Comparison of ENCODE assay signal across 9 cellular contexts in the genomic region with DNA sequence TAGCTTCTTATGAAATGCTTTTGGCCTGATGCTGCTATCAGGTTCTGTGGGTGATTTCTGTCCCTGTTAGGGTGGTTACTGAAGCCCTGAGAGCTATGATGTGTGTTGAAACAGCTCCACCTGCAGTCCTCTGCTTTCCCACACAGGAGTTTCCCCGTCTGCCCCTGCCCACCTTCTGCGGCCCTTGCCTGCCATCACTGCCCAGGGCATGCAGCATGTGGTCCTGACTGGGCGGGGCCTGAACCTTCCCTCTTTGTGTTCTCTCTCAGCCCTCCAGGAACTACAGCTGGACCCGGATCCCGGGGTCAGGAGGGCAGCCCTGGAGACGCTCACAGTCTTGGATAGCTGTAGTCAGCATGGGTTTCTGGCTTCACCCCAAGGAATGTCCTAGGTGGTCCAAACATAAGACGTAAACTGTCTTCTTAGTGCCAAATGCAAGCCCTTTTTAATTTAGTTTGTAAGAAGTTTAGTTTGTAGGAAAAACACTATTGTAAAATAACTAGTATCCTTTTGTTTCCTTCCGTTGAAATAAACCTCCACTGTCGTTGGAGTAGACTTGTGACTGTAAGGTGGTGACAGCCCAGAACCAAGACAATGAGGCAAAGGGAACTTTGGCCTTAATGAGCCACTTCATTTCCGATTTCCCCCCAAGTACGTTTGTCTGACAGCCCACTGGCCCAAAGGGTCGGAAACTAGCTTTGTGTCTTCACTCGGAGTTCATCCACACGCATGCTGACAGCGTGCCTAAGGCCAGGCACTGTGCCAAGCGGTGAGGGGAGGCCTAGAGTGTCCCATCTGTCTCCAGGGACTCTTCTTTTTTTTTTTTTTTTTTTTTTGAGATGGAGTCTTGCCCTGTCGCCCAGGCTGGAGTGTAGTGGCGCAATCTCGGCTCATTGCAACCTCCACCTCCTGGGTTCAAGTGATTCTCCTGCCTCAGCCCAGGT. TPM values are rescaled to one million over a fixed set of nuclear protein-coding genes. Genes with fewer than 3 reads are reported as not detected.
DNase-seq lines count a peak whose midpoint lies in the region; ATAC-seq and TF ChIP-seq lines count a peak whose summit lies in the region.
"Had no signal": no experiment of that assay in that cellular context is flagged by ENCODE, and none has a peak within 500 bp of the region (broad histone marks: within the 10 kb centered on the region; RNA-seq: fewer than 3 reads in every experiment).

No MANE protein-coding gene starts in this region.

- H2BK120ac ChIP-seq in trophoblast cell (ENCODE audit: insufficient read depth, low read length, poor library complexity), result no peak overlapping the region

- H2BK5ac ChIP-seq in trophoblast cell (ENCODE audit: low read depth, low read length, poor library complexity), result no peak overlapping the region

- H3K27me3 Mint-ChIP-seq in osteocyte (ENCODE audit: unreplicated experiment), result no peaks in the 10 kb centered on the region

- H2AK5ac ChIP-seq in trophoblast cell (ENCODE audit: low read length), result no peak overlapping the region

- H4K91ac ChIP-seq in trophoblast cell (ENCODE audit: low read depth, low read length), result no peak overlapping the region

- H3K18ac ChIP-seq in trophoblast cell (ENCODE audit: low read length), result no peak overlapping the region

- peaks cover 14% of the 10 kb centered on the region for H3K4me1 Mint-ChIP-seq in osteocyte (ENCODE audit: unreplicated experiment)

- no peak overlapping the region for H3K14ac ChIP-seq in trophoblast cell (ENCODE audit: low read length)

- DNase-seq in SIG-M5 treated with dmso at 0.1 percent for 504 hours (lab: John Stamatoyannopoulos, UW; ENCODE audit: unreplicated experiment), result peak; percentile 28
- DNase-seq in SIG-M5 (lab: John Stamatoyannopoulos, UW), result no peak
- peak; percentile 78 for DNase-seq in NCI-H460 (ENCODE audit: extremely low read depth, low read depth)
- DNase-seq in dedifferentiated amniotic fluid mesenchymal stem cell (ENCODE audit: extremely low spot score), result peak; percentile 71
- no peak for DNase-seq in osteocyte (ENCODE audit: extremely low spot score, unreplicated experiment)
- DNase-seq in trophoblast cell, result no peak
- DNase-seq in NCI-H774 (lab: John Stamatoyannopoulos, UW), result no peak

- H3K9me3 ChIP-seq in trophoblast cell (ENCODE audit: insufficient read depth, low read depth, low read length), result peaks cover 3% of the 10 kb centered on the region

- no peaks in the 10 kb centered on the region for H3K79me1 ChIP-seq in trophoblast cell (ENCODE audit: low read length)

- no peak overlapping the region for H4K8ac ChIP-seq in trophoblast cell (ENCODE audit: low read depth, low read length)

- peaks cover 17 to 23% of the 10 kb centered on the region in 2 experiments for H3K36me3 ChIP-seq in trophoblast cell (ENCODE audit: control insufficient read depth in 1 of 2, insufficient read depth in 2 of 2, low read length in 2 of 2)

- no peaks in the 10 kb centered on the region for H3K27me3 ChIP-seq in trophoblast cell (ENCODE audit: insufficient read depth, low read length)

- H3K9ac ChIP-seq in trophoblast cell (ENCODE audit: low read length), result no peak overlapping the region

- TF ChIP-seq CTCF in osteocyte (IDR thresholded peaks at IDR 0.05), result peak; percentile 60

- no peak overlapping the region for H3K4ac ChIP-seq in trophoblast cell (ENCODE audit: low read depth, low read length)

- H3K4me3 ChIP-seq in trophoblast cell (ENCODE audit: low read depth, low read length), result no peak overlapping the region

- no peak overlapping the region for H2BK12ac ChIP-seq in trophoblast cell (ENCODE audit: low read length)

- H3K36me3 Mint-ChIP-seq in osteocyte (ENCODE audit: unreplicated experiment), result peaks cover 2% of the 10 kb centered on the region

- H3K9me3 Mint-ChIP-seq in osteocyte (ENCODE audit: unreplicated experiment), result no peaks in the 10 kb centered on the region

- H3K79me2 ChIP-seq in trophoblast cell (ENCODE audit: control insufficient read depth, insufficient read depth, low read length, poor library complexity), result no peaks in the 10 kb centered on the region

- WGBS in trophoblast cell (ENCODE audit: extremely low coverage, insufficient coverage, insufficient read length), result no CpG with 5 or more reads among the region's 19 CpGs

- no peak overlapping the region for H3K4me3 Mint-ChIP-seq in osteocyte (ENCODE audit: unreplicated experiment)

- H4K12ac ChIP-seq in trophoblast cell (ENCODE audit: low read depth, low read length), result no peak overlapping the region

- no peak overlapping the region for H3K4me2 ChIP-seq in trophoblast cell (ENCODE audit: low read length)

- H3K23ac ChIP-seq in trophoblast cell (ENCODE audit: low read length), result no peak overlapping the region

- H2AFZ ChIP-seq in trophoblast cell (ENCODE audit: insufficient read depth, low read length, poor library complexity), result no peak overlapping the region

- no peak overlapping the region for H3K27ac Mint-ChIP-seq in osteocyte (ENCODE audit: unreplicated experiment)

- no peak for ATAC-seq in GM18519 (IDR thresholded peaks at IDR 0.05; ENCODE audit: low FRiP score, unreplicated experiment)

- no peaks in the 10 kb centered on the region for H3K4me1 ChIP-seq in trophoblast cell (ENCODE audit: control insufficient read depth in 1 of 2, insufficient read depth in 2 of 2, low read length in 2 of 2)

- no peak overlapping the region for H3K27ac ChIP-seq in trophoblast cell (ENCODE audit: low read depth, low read length)

RNA-seq across cellular contexts. Expression of gene HJURP, which starts 21.2 kb away (rescaled TPM):
- 97.8 and 106 TPM in 2 replicates for total RNA-seq in NCI-H460 (2014; rRNA removed; shearing (Covaris generic))
- 260 and 266 TPM in 2 replicates for polyA plus RNA-seq in NCI-H460 (2014; cell fraction: nucleus; rRNA removed)
- 7.7 and 7.9 TPM in 2 replicates for total RNA-seq in osteocyte
- polyA plus RNA-seq in trophoblast cell (2013), result 21.0 and 22.2 TPM in 2 replicates

RNA-seq across cellular contexts. Expression of gene MROH2A, which starts 55.0 kb away (rescaled TPM):
- not detected in 2 replicates for total RNA-seq in NCI-H460 (2014; rRNA removed; shearing (Covaris generic))
- not detected in 2 replicates for polyA plus RNA-seq in NCI-H460 (2014; cell fraction: nucleus; rRNA removed)
- total RNA-seq in osteocyte, result not detected in 2 replicates
- not detected in 2 replicates for polyA plus RNA-seq in trophoblast cell (2013)
- total RNA-seq: pulmonary artery endothelial cell had no signal

Comparison
In these comparisons a context has a peak if more than half of its experiments do, and no peak if none do; other contexts are left out.
1. DNase-seq: peak in SIG-M5 treated with dmso at 0.1 percent for 504 hours (single experiment), NCI-H460 (single experiment) and dedifferentiated amniotic fluid mesenchymal stem cell (single experiment); none in SIG-M5 (single experiment), osteocyte (single experiment), trophoblast cell (0 of 2) and NCI-H774 (single experiment).
2. RNA of gene HJURP, which starts 21.2 kb away (total RNA-seq): 97.8 to 106 TPM in NCI-H460; 7.7 to 7.9 TPM in osteocyte; every median in the first group is over 10 times any median in the second.